In the genomic region with DNA sequence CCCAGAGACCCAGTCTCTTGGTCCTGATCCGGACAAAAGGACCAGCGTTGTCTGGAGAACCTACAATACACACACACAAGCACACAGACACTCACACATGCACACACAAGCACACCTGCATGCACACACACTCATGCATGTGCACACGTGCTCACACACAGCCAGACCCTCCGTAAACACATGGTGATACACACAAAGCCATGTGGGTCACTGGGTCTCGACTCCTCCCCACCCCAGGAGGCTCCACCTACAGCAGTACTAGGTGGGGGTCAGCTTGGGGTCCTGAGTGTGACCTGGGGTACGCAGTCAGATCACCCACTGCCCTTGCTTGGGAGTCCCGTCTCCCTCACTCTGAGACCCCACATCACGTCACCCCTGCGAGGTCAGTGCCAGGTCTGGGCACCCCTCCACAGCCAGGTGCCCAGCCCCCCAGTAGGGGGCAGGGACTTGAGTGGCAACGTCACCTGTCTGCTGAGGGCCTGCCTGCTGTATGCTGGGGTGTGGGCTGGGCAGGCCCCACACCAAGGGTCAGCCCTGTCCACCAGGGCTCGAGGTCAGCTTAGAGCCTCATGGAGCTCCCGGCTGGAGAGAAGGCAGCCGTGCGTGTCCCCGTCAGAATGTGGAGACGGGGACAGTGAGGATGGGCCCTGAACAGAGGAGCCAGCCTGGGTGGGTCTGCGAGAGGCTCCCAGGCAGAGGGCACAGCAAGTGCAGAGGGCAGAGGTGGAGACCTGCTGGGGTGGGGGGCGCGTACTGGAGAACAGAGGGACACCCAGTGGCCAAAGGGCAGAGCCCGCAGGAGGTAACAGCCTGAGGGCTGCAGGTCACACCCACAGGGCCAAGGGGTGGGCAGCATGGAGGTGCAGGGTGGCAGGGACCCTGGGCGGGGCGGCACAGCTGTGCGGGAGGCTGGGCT, we compare ENCODE assay signal across 22 cellular contexts. TPM values are rescaled to one million over a fixed set of nuclear protein-coding genes. Genes with fewer than 3 reads are reported as not detected.
DNase-seq lines count a peak whose midpoint lies in the region; ATAC-seq and TF ChIP-seq lines count a peak whose summit lies in the region.
"Had no signal": no experiment of that assay in that cellular context is flagged by ENCODE, and none has a peak within 500 bp of the region (broad histone marks: within the 10 kb centered on the region; RNA-seq: fewer than 3 reads in every experiment).

No MANE protein-coding gene starts in this region.

- DNase-seq in cardiac septum (ENCODE audit: low spot score) (peak; percentile 72), Right ventricle myocardium inferior (ENCODE audit: missing footprints) (no peak), RWPE2 (ENCODE audit: low spot score) (peak; percentile 52), left kidney (ENCODE audit: low read depth, low spot score) (peak; percentile 27), upper lobe of right lung (peak; percentile 53), T-helper 1 cell (no peak)
- DNase-seq: activated CD4-positive, alpha-beta T cell treated with anti-CD3 and anti-CD28 coated beads, Interleukin-2, amount 10 ng/mL, durations not matched to agents 24 days and 14 days; activated T-cell treated with anti-CD3 and anti-CD28 coated beads for 4 hours; CD4-positive, alpha-beta memory T cell; effector memory CD4-positive, alpha-beta T cell; GOT3; IMR-90; NCI-H146; NCI-H82; nephron progenitor cell; stimulated activated naive CD4-positive, alpha-beta T cell treated with Interleukin-2 at 50 U/mL for 16 hours; trophoblast cell had no signal

- no peak overlapping the region for H3K4me3 ChIP-seq in RWPE2 (ENCODE audit: severe bottlenecking)
- H3K4me3 ChIP-seq in upper lobe of right lung, result no peak overlapping the region
- H3K4me3 ChIP-seq: cardiac muscle cell, Peyer's patch had no signal

- ATAC-seq in Right ventricle myocardium inferior (no peak), RWPE2 (ENCODE audit: low read depth) (no peak), upper lobe of right lung (peak; percentile 7), GM19455 (IDR thresholded peaks at IDR 0.05; ENCODE audit: unreplicated experiment) (no peak), HG03045 (IDR thresholded peaks at IDR 0.05; ENCODE audit: unreplicated experiment) (no peak)

- no peak overlapping the region for H3K27ac ChIP-seq in RWPE2 (ENCODE audit: poor library complexity, severe bottlenecking)
- H3K27ac ChIP-seq in upper lobe of right lung, result no peak overlapping the region
- H3K27ac ChIP-seq: cardiac muscle cell, Peyer's patch had no signal

- TF ChIP-seq CTCF in RWPE2 (IDR thresholded peaks at IDR 0.05; ENCODE audit: poor library complexity, severe bottlenecking), result no peak
- no peak for TF ChIP-seq CTCF in upper lobe of right lung (IDR thresholded peaks at IDR 0.05)

- H3K9me3 ChIP-seq in RWPE2 (ENCODE audit: severe bottlenecking), result no peaks in the 10 kb centered on the region
- peaks cover 6% of the 10 kb centered on the region for H3K9me3 ChIP-seq in upper lobe of right lung

- H3K4me1 ChIP-seq in RWPE2 (ENCODE audit: insufficient read depth, poor library complexity, severe bottlenecking) (no peaks in the 10 kb centered on the region), upper lobe of right lung (no peaks in the 10 kb centered on the region)
- H3K4me1 ChIP-seq: Peyer's patch had no signal

- intact Hi-C loops in cardiac septum (cut with DNase I) (no loop called here), Right ventricle myocardium inferior (cut with DNase I) (no loop called here), upper lobe of right lung (cut with DNase I) (no loop called here)

- H3K27me3 ChIP-seq in RWPE2 (ENCODE audit: insufficient read depth, poor library complexity, severe bottlenecking) (no peaks in the 10 kb centered on the region), upper lobe of right lung (no peaks in the 10 kb centered on the region)
- H3K27me3 ChIP-seq: cardiac muscle cell, Peyer's patch had no signal

- no peaks in the 10 kb centered on the region for H3K36me3 ChIP-seq in RWPE2 (ENCODE audit: low read depth)
- H3K36me3 ChIP-seq in upper lobe of right lung, result no peaks in the 10 kb centered on the region
- H3K36me3 ChIP-seq: cardiac muscle cell, Peyer's patch had no signal

RNA-seq across cellular contexts. Expression of a gene that starts 34.5 kb away (rescaled TPM):
- total RNA-seq in cardiac septum, result 7.4 TPM
- total RNA-seq in Right ventricle myocardium inferior, result 10.7 TPM
- total RNA-seq in upper lobe of right lung, result 4.3 TPM
- total RNA-seq: activated CD4-positive, alpha-beta T cell treated with anti-CD3 and anti-CD28 coated beads, Interleukin-2, amount 10 ng/mL, durations not matched to agents 24 days and 14 days; MCF 10A had no signal

Comparison
In these comparisons a context has a peak if more than half of its experiments do, and no peak if none do; other contexts are left out.
1. DNase-seq: peak in cardiac septum (single experiment), RWPE2 (single experiment), left kidney (single experiment) and upper lobe of right lung (single experiment); none in Right ventricle myocardium inferior (single experiment) and T-helper 1 cell (0 of 5).